ENCODE assay signal across 8 cellular contexts in genomic region chr6:41723178-41723935, GRCh38. TPM values are rescaled to one million over a fixed set of nuclear protein-coding genes. Genes with fewer than 3 reads are reported as not detected.
A peak's percentile ranks its signal among the peaks of the same experiment; 100 is the strongest.
DNase-seq lines count a peak whose midpoint lies in the region; ATAC-seq and TF ChIP-seq lines count a peak whose summit lies in the region.

No MANE protein-coding gene starts in this region.

- in situ Hi-C loops in mammary epithelial cell (cut with MboI; ENCODE audit: low sequenced_read_pairs in 2 of 2) = no loop called here

- H2AFZ ChIP-seq in mammary epithelial cell (ENCODE audit: low read depth, low read length) = peak overlapping the region; percentile 14

- H3K4me2 ChIP-seq in mammary epithelial cell (ENCODE audit: insufficient read depth, low read depth, low read length) = peak overlapping the region; percentile 74

- H3K4me3 ChIP-seq in mammary epithelial cell (replicated peaks in 1 of 3; ENCODE audit: insufficient read depth in 1 of 3, low read depth in 2 of 3, low read length in 3 of 3) (peak overlapping the region in 1 of 3 experiments; percentile 12), left lung (peak overlapping the region in 1 of 2 donors; percentile 35), tibial artery (no peak overlapping the region)

- no peaks in the 10 kb centered on the region for H3K36me3 ChIP-seq in mammary epithelial cell (ENCODE audit: insufficient read depth, low read length)
- H3K36me3 ChIP-seq in left lung = no peaks in the 10 kb centered on the region
- no peaks in the 10 kb centered on the region for H3K36me3 ChIP-seq in tibial artery

- POLR2A ChIA-PET in HEK293T (lab: Yijun Ruan, JAX) = interaction anchor here (1.3 kb wide), 1 partner anchor 11 kb away, joined by 4 read pairs; no protein-coding TSS in a partner anchor

- CTCF ChIA-PET in mammary epithelial cell (lab: Charles Lee; ENCODE audit: low non-redundant PET) (interaction anchor here (0.7 kb wide), 1 partner anchor 491 kb away, joined by 3 read pairs; no protein-coding TSS in a partner anchor), HEK293T (lab: Yijun Ruan, JAX) (no interaction called here)

- TF ChIP-seq CTCF in mammary epithelial cell (conservative IDR thresholded peaks at IDR 0.05 in 1 of 2, IDR thresholded peaks at IDR 0.05 in 1 of 2; ENCODE audit: extremely low read depth in 1 of 2, insufficient read depth in 1 of 2, low read depth in 1 of 2, low read length in 2 of 2) (peak in 1 of 2 donors; percentile 27), left lung (IDR thresholded peaks at IDR 0.05) (peak in 1 of 2 donors; percentile 29), tibial artery (IDR thresholded peaks at IDR 0.05) (peak; percentile 13 to 24)

- 19% methylated on average over 14 of the region's 23 CpGs for WGBS in mammary epithelial cell (ENCODE audit: low coverage, missing lambda C conversion rate)

- ATAC-seq in GM18511 (IDR thresholded peaks at IDR 0.05; ENCODE audit: unreplicated experiment) (peak; percentile 72), HG02798 (IDR thresholded peaks at IDR 0.05; ENCODE audit: poor library complexity, unreplicated experiment) (peak; percentile 66), left lung (peak; percentile 94)

- no peaks in the 10 kb centered on the region for H3K9me3 ChIP-seq in mammary epithelial cell (replicated peaks; ENCODE audit: insufficient read depth, low read length)
- H3K9me3 ChIP-seq in left lung = no peaks in the 10 kb centered on the region
- H3K9me3 ChIP-seq in tibial artery = no peaks in the 10 kb centered on the region

- DNase-seq in NCI-H510A (lab: John Stamatoyannopoulos, UW) (peak; percentile 42), mammary epithelial cell (peak; percentile 83), left lung (peak; percentile 93 to 97), tibial artery (peak; percentile 80 to 89), HEK293T (ENCODE audit: extremely low spot score) (no peak), NCI-H146 (lab: John Stamatoyannopoulos, UW) (no peak)

- no peaks in the 10 kb centered on the region for H4K20me1 ChIP-seq in mammary epithelial cell (ENCODE audit: insufficient read depth, low read length)

- H3K9ac ChIP-seq in mammary epithelial cell (ENCODE audit: insufficient read depth, low read length) = no peak overlapping the region

- BruUV-seq in mammary epithelial cell (replicated peaks; lab: Mats Ljungman, UMichigan) = no TSS peak

- H3K27me3 ChIP-seq in mammary epithelial cell (ENCODE audit: insufficient read depth, low read length) = no peaks in the 10 kb centered on the region
- no peaks in the 10 kb centered on the region for H3K27me3 ChIP-seq in left lung
- H3K27me3 ChIP-seq in tibial artery = no peaks in the 10 kb centered on the region

- intact Hi-C loops in mammary epithelial cell (cut with micrococcal nuclease) = no loop called here
- intact Hi-C loops in left lung (cut with DNase I) = no loop called here
- intact Hi-C loops in tibial artery (cut with DNase I; ENCODE audit: low total_unique reads) = no loop called here

- dilution Hi-C loops in mammary epithelial cell (cut with HindIII; ENCODE audit: low sequenced_read_pairs) = no loop called here

- H3K4me1 ChIP-seq in mammary epithelial cell (ENCODE audit: insufficient read depth, low read length) (peaks cover 42% of the 10 kb centered on the region), left lung (peaks cover 26 to 92% of the 10 kb centered on the region in 2 donors), tibial artery (peaks cover 0 to 47% (median 30%) of the 10 kb centered on the region in 4 donors)

- H3K27ac ChIP-seq in mammary epithelial cell (ENCODE audit: insufficient read depth, low read depth, low read length) (peak overlapping the region; percentile 35), left lung (peak overlapping the region; percentile 71 to 94), tibial artery (peak overlapping the region; percentile 50 to 61)

- peaks cover 42% of the 10 kb centered on the region for H3K79me2 ChIP-seq in mammary epithelial cell (ENCODE audit: insufficient read depth, low read length)

TF ChIP-seq in HEK293T, 16 proteins besides CTCF, POLR2A, EP300 and RAD21:
- TF ChIP-seq SUZ12 (IDR thresholded peaks at IDR 0.05) (no peak), ELF4 (IDR thresholded peaks at IDR 0.05) (no peak), CTBP1 (IDR thresholded peaks at IDR 0.05; ENCODE audit: borderline replicate concordance) (no peak), FOXK2 (IDR thresholded peaks at IDR 0.05) (no peak), FOXM1 (IDR thresholded peaks at IDR 0.05; ENCODE audit: borderline replicate concordance) (no peak), ZNF384 (IDR thresholded peaks at IDR 0.05) (no peak), LEF1 (IDR thresholded peaks at IDR 0.05; ENCODE audit: borderline replicate concordance) (no peak), ARNT (IDR thresholded peaks at IDR 0.05) (no peak), SP1 (IDR thresholded peaks at IDR 0.05) (no peak), TARDBP (IDR thresholded peaks at IDR 0.05) (no peak), L3MBTL2 (conservative IDR thresholded peaks at IDR 0.05) (no peak), BHLHE40 (IDR thresholded peaks at IDR 0.05; ENCODE audit: borderline replicate concordance) (no peak), HDGF (IDR thresholded peaks at IDR 0.05; ENCODE audit: borderline replicate concordance) (no peak), NFRKB (IDR thresholded peaks at IDR 0.05) (no peak), FOXA1 (IDR thresholded peaks at IDR 0.05) (no peak), PKNOX1 (IDR thresholded peaks at IDR 0.05) (no peak)

RNA-seq across cellular contexts. Expression of gene TFEB, which starts 12.1 kb away (rescaled TPM):
- 10 to 100 TPM; 25.9 to 29.0 TPM for total RNA-seq in mammary epithelial cell
- polyA plus RNA-seq in mammary epithelial cell = 10.9 TPM
- polyA minus RNA-seq in mammary epithelial cell = 10.8 TPM
- total RNA-seq in left lung = 10 to 100 TPM; 22.0 to 37.0 TPM

RNA-seq across cellular contexts. Expression of gene PGC, which starts 23.8 kb away (rescaled TPM):
- total RNA-seq in mammary epithelial cell = not detected
- not detected for polyA plus RNA-seq in mammary epithelial cell
- not detected for polyA minus RNA-seq in mammary epithelial cell
- 100 to 1,000 TPM; 175 to 266 TPM for total RNA-seq in left lung

RNA-seq across cellular contexts. Expression of gene FRS3, which starts 56.3 kb away (rescaled TPM):
- total RNA-seq in mammary epithelial cell (1 to 10 TPM; 1.3 to 4.8 TPM), left lung (1 to 10 TPM; 5.3 to 5.7 TPM)
- polyA plus RNA-seq in mammary epithelial cell = 2.2 TPM
- polyA minus RNA-seq in mammary epithelial cell = not detected

RNA-seq across cellular contexts. Expression of gene PRICKLE4, which starts 57.2 kb away (rescaled TPM):
- total RNA-seq in mammary epithelial cell = 1 to 10 TPM; 1.5 to 1.7 TPM
- polyA plus RNA-seq in mammary epithelial cell = 0.25 TPM
- polyA minus RNA-seq in mammary epithelial cell = not detected
- 10 to 100 TPM in 1 of 2 donors, 1 to 10 TPM in 1; 7.9 to 13.1 TPM for total RNA-seq in left lung

Comparison
In these comparisons a context has a peak if more than half of its experiments do, and no peak if none do; other contexts are left out.
1. DNase-seq: peak in NCI-H510A (single experiment), mammary epithelial cell (single experiment), left lung (2 of 2) and tibial artery (2 of 2); none in HEK293T (single experiment) and NCI-H146 (single experiment).
2. RNA of gene PGC, which starts 23.8 kb away (total RNA-seq): 175 to 266 TPM in left lung; not detected in mammary epithelial cell; every median in the first group is over 100 times any median in the second.
3. Peak in every context shown above with its lines, with median percentiles within 50 percentile points of each other: ATAC-seq and H3K27ac ChIP-seq.